1 cellular context compared by ENCODE assay signal in genomic region chr2:128178650-128179460, GRCh38.
TF ChIP-seq lines count a peak whose summit lies in the region.

No MANE protein-coding gene starts in this region.

TF ChIP-seq in HepG2, 621 proteins besides CTCF, POLR2A, EP300 and RAD21 (continued from another document and continues in another):
- TF ChIP-seq, protein P1, sequence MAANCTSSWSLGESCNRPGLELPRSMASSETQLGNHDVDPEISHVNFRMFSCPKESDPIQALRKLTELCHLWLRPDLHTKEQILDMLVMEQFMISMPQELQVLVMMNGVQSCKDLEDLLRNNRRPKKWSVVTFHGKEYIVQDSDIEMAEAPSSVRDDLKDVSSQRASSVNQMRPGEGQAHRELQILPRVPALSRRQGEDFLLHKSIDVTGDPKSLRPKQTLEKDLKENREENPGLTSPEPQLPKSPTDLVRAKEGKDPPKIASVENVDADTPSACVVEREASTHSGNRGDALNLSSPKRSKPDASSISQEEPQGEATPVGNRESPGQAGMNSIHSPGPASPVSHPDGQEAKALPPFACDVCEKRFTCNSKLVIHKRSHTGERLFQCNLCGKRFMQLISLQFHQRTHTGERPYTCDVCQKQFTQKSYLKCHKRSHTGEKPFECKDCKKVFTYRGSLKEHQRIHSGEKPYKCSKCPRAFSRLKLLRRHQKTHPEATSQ (CRISPR knock-in tag; IDR thresholded peaks at IDR 0.05; ENCODE audit: borderline replicate concordance) = no peak
- no peak for TF ChIP-seq ZNF44 (CRISPR knock-in tag; IDR thresholded peaks at IDR 0.05)
- TF ChIP-seq ZNF556 (CRISPR knock-in tag; IDR thresholded peaks at IDR 0.05; ENCODE audit: borderline replicate concordance) = no peak; the same call in 1 of the 2 replicates
- TF ChIP-seq NCOA5 (CRISPR knock-in tag; IDR thresholded peaks at IDR 0.05) = no peak
- TF ChIP-seq AKAP8 (CRISPR knock-in tag; IDR thresholded peaks at IDR 0.05) = no peak
- 0 out of 2 replicates have a peak, but pooled peaks have one; percentile 64 for TF ChIP-seq SATB2 (CRISPR knock-in tag; IDR thresholded peaks at IDR 0.05)
- TF ChIP-seq CENPT (CRISPR knock-in tag; IDR thresholded peaks at IDR 0.05; ENCODE audit: low read depth) = no peak
- TF ChIP-seq NFATC3 (CRISPR knock-in tag; IDR thresholded peaks at IDR 0.05) = no peak
- TF ChIP-seq MYC (CRISPR knock-in tag; IDR thresholded peaks at IDR 0.05; ENCODE audit: borderline replicate concordance) = no peak
- peak; percentile 95 for TF ChIP-seq PITX1 (CRISPR knock-in tag; IDR thresholded peaks at IDR 0.05)
- no peak for TF ChIP-seq NFYB (CRISPR knock-in tag; IDR thresholded peaks at IDR 0.05)
- TF ChIP-seq ZNF766 (CRISPR knock-in tag; IDR thresholded peaks at IDR 0.05; ENCODE audit: borderline replicate concordance) = no peak
- TF ChIP-seq, protein P2, sequence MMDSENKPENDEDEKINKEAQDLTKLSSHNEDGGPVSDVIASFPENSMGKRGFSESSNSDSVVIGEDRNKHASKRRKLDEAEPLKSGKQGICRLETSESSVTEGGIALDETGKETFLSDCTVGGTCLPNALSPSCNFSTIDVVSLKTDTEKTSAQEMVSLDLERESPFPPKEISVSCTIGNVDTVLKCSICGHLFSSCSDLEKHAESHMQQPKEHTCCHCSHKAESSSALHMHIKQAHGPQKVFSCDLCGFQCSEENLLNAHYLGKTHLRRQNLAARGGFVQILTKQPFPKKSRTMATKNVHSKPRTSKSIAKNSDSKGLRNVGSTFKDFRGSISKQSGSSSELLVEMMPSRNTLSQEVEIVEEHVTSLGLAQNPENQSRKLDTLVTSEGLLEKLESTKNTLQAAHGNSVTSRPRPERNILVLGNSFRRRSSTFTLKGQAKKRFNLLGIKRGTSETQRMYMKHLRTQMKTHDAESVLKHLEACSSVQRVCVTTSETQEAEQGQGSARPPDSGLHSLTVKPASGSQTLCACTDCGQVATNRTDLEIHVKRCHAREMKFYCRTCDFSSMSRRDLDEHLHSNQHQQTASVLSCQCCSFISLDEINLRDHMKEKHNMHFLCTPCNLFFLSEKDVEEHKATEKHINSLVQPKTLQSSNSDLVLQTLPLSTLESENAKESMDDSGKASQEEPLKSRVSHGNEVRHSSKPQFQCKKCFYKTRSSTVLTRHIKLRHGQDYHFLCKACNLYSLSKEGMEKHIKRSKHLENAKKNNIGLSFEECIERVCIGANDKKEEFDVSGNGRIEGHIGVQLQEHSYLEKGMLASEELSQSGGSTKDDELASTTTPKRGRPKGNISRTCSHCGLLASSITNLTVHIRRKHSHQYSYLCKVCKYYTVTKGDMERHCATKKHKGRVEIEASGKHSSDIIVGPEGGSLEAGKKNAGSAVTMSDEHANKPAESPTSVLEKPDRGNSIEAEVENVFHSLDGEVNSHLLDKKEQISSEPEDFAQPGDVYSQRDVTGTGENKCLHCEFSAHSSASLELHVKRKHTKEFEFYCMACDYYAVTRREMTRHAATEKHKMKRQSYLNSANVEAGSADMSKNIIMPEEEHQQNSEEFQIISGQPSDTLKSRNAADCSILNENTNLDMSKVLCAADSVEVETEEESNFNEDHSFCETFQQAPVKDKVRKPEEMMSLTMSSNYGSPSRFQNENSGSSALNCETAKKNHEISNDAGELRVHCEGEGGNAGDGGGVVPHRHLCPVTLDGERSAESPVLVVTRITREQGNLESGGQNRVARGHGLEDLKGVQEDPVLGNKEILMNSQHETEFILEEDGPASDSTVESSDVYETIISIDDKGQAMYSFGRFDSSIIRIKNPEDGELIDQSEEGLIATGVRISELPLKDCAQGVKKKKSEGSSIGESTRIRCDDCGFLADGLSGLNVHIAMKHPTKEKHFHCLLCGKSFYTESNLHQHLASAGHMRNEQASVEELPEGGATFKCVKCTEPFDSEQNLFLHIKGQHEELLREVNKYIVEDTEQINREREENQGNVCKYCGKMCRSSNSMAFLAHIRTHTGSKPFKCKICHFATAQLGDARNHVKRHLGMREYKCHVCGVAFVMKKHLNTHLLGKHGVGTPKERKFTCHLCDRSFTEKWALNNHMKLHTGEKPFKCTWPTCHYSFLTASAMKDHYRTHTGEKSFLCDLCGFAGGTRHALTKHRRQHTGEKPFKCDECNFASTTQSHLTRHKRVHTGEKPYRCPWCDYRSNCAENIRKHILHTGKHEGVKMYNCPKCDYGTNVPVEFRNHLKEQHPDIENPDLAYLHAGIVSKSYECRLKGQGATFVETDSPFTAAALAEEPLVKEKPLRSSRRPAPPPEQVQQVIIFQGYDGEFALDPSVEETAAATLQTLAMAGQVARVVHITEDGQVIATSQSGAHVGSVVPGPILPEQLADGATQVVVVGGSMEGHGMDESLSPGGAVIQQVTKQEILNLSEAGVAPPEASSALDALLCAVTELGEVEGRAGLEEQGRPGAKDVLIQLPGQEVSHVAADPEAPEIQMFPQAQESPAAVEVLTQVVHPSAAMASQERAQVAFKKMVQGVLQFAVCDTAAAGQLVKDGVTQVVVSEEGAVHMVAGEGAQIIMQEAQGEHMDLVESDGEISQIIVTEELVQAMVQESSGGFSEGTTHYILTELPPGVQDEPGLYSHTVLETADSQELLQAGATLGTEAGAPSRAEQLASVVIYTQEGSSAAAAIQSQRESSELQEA (CRISPR knock-in tag; IDR thresholded peaks at IDR 0.05; ENCODE audit: not compliant biosample characterization) = no peak
- peak; percentile 62; the same call in 1 of the 2 replicates for TF ChIP-seq TBX3 (IDR thresholded peaks at IDR 0.05; ENCODE audit: borderline replicate concordance)
- TF ChIP-seq ZGPAT (CRISPR knock-in tag; IDR thresholded peaks at IDR 0.05) = peak; percentile 82
- peak; percentile 92 for TF ChIP-seq ASH2L (IDR thresholded peaks at IDR 0.05; ENCODE audit: insufficient read length, low read depth, low read length)
- TF ChIP-seq CENPBD1 (CRISPR knock-in tag; IDR thresholded peaks at IDR 0.05; ENCODE audit: borderline replicate concordance, low read depth) = no peak; the same call in 1 of the 2 replicates
- no peak for TF ChIP-seq IKZF1 (IDR thresholded peaks at IDR 0.05)
- no peak for TF ChIP-seq MAFF (IDR thresholded peaks at IDR 0.05; ENCODE audit: low read depth, low read length)
- no peak for TF ChIP-seq ZNF234 (CRISPR knock-in tag; conservative IDR thresholded peaks at IDR 0.05)
- TF ChIP-seq ZNF138 (CRISPR knock-in tag; IDR thresholded peaks at IDR 0.05; ENCODE audit: low read depth) = no peak
- 0 out of 2 replicates have a peak, but pooled peaks have one; percentile 32 for TF ChIP-seq TFDP2 (CRISPR knock-in tag; IDR thresholded peaks at IDR 0.05)
- no peak for TF ChIP-seq ZNF780A (CRISPR knock-in tag; IDR thresholded peaks at IDR 0.05)
- peak; percentile 98 for TF ChIP-seq FOXP4 (CRISPR knock-in tag; IDR thresholded peaks at IDR 0.05)
- peak; percentile 94 for TF ChIP-seq ZNF816 (CRISPR knock-in tag; IDR thresholded peaks at IDR 0.05; ENCODE audit: borderline replicate concordance)
- peak; percentile 46; the same call in 1 of the 2 replicates for TF ChIP-seq ZNF230 (CRISPR knock-in tag; IDR thresholded peaks at IDR 0.05)
- peak; percentile 73 for TF ChIP-seq KAT8 (CRISPR knock-in tag; IDR thresholded peaks at IDR 0.05)
- TF ChIP-seq ZNF775 (CRISPR knock-in tag; IDR thresholded peaks at IDR 0.05; ENCODE audit: borderline replicate concordance) = no peak
- TF ChIP-seq, protein P3, sequence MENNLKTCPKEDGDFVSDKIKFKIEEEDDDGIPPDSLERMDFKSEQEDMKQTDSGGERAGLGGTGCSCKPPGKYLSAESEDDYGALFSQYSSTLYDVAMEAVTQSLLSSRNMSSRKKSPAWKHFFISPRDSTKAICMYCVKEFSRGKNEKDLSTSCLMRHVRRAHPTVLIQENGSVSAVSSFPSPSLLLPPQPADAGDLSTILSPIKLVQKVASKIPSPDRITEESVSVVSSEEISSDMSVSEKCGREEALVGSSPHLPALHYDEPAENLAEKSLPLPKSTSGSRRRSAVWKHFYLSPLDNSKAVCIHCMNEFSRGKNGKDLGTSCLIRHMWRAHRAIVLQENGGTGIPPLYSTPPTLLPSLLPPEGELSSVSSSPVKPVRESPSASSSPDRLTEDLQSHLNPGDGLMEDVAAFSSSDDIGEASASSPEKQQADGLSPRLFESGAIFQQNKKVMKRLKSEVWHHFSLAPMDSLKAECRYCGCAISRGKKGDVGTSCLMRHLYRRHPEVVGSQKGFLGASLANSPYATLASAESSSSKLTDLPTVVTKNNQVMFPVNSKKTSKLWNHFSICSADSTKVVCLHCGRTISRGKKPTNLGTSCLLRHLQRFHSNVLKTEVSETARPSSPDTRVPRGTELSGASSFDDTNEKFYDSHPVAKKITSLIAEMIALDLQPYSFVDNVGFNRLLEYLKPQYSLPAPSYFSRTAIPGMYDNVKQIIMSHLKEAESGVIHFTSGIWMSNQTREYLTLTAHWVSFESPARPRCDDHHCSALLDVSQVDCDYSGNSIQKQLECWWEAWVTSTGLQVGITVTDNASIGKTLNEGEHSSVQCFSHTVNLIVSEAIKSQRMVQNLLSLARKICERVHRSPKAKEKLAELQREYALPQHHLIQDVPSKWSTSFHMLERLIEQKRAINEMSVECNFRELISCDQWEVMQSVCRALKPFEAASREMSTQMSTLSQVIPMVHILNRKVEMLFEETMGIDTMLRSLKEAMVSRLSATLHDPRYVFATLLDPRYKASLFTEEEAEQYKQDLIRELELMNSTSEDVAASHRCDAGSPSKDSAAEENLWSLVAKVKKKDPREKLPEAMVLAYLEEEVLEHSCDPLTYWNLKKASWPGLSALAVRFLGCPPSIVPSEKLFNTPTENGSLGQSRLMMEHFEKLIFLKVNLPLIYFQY (CRISPR knock-in tag; IDR thresholded peaks at IDR 0.05; ENCODE audit: borderline replicate concordance) = no peak; the same call in 1 of the 2 replicates
- 0 out of 2 replicates have a peak, but pooled peaks have one; percentile 37 for TF ChIP-seq GTF2F1 (IDR thresholded peaks at IDR 0.05; ENCODE audit: low read length)
- no peak for TF ChIP-seq ZFP82 (CRISPR knock-in tag; IDR thresholded peaks at IDR 0.05; ENCODE audit: borderline replicate concordance)
- no peak for TF ChIP-seq ZNF451 (CRISPR knock-in tag; IDR thresholded peaks at IDR 0.05)
- TF ChIP-seq PBX2 (CRISPR knock-in tag; IDR thresholded peaks at IDR 0.05) = peak; percentile 65
- TF ChIP-seq ZMYM4 (CRISPR knock-in tag; IDR thresholded peaks at IDR 0.05) = no peak
- peak; percentile 92 for TF ChIP-seq NR2F2 (IDR thresholded peaks at IDR 0.05; ENCODE audit: borderline replicate concordance, low read depth)
- TF ChIP-seq ZNF563 (CRISPR knock-in tag; IDR thresholded peaks at IDR 0.05) = no peak
- TF ChIP-seq NFE2 (CRISPR knock-in tag; IDR thresholded peaks at IDR 0.05) = no peak
- TF ChIP-seq ZNF773 (CRISPR knock-in tag; IDR thresholded peaks at IDR 0.05; ENCODE audit: borderline replicate concordance) = no peak
- no peak for TF ChIP-seq ZC3H13 (CRISPR knock-in tag; IDR thresholded peaks at IDR 0.05)
- 0 out of 2 replicates have a peak, but pooled peaks have one; percentile 76 for TF ChIP-seq STAT5B (CRISPR knock-in tag; IDR thresholded peaks at IDR 0.05)
- no peak for TF ChIP-seq GMEB1 (CRISPR knock-in tag; IDR thresholded peaks at IDR 0.05; ENCODE audit: borderline replicate concordance)
